ENCODE assay signal across 14 cellular contexts in genomic region chr5:179267071-179267670, GRCh38.
DNase-seq lines count a peak whose midpoint lies in the region; ATAC-seq, FAIRE-seq and TF ChIP-seq lines count a peak whose summit lies in the region.
"Had no signal": no experiment of that assay in that cellular context is flagged by ENCODE, and none has a peak within 500 bp of the region (broad histone marks: within the 10 kb centered on the region; RNA-seq: fewer than 3 reads in every experiment).

No MANE protein-coding gene starts in this region.

- FAIRE-seq in GM12892 (lab: Jason Lieb, UNC): no peak

- POLR2A ChIA-PET in BJ (lab: Charles Lee): interaction anchor here (0.6 to 0.9 kb wide), 2 partner anchors 9 to 10 kb away, joined by 3 read pairs; no protein-coding TSS in a partner anchor

- no peak for DNase-seq in BJ (ENCODE audit: low read depth)
- peak in 2 of 3 donors; percentile 34 to 35 for DNase-seq in Peyer's patch
- peak; percentile 15 for DNase-seq in left ventricle myocardium inferior
- peak; percentile 68 for DNase-seq in sigmoid colon
- DNase-seq in GM12892 (ENCODE audit: insufficient read length): no peak
- DNase-seq in NCI-H2107 (lab: John Stamatoyannopoulos, UW): no peak
- DNase-seq: amygdala; effector memory CD8-positive, alpha-beta T cell; heart right ventricle; NCI-H1930; retina; T-helper 17 cell had no signal

- H3K27ac ChIP-seq in Peyer's patch (no peak overlapping the region), left ventricle myocardium inferior (replicated peaks) (peak overlapping the region; percentile 38), sigmoid colon (peak overlapping the region in 3 of 4 donors; percentile 85 to 92 (median 87))

- TF ChIP-seq EP300 in sigmoid colon (IDR thresholded peaks at IDR 0.05): no peak

- no peak for ATAC-seq in HG03139 (IDR thresholded peaks at IDR 0.05; ENCODE audit: unreplicated experiment)
- ATAC-seq in GM21737 (IDR thresholded peaks at IDR 0.05; ENCODE audit: unreplicated experiment): no peak
- ATAC-seq: effector memory CD8-positive, alpha-beta T cell; T-helper 17 cell had no signal

- intact Hi-C loops in left ventricle myocardium inferior (cut with micrococcal nuclease) (no loop called here), sigmoid colon (cut with DNase I) (loop anchor here (5.0 kb wide), 1 partner anchor 75 kb away; no protein-coding TSS in a partner anchor)

- H3K9me3 ChIP-seq in Peyer's patch (no peaks in the 10 kb centered on the region), left ventricle myocardium inferior (replicated peaks) (no peaks in the 10 kb centered on the region), sigmoid colon (no peaks in the 10 kb centered on the region)
- H3K9me3 ChIP-seq: heart right ventricle had no signal

- peaks cover 11% of the 10 kb centered on the region for H3K36me3 ChIP-seq in BJ (ENCODE audit: control insufficient read depth, insufficient read depth, low read length)
- H3K36me3 ChIP-seq in Peyer's patch: no peaks in the 10 kb centered on the region
- H3K36me3 ChIP-seq in left ventricle myocardium inferior: no peaks in the 10 kb centered on the region
- H3K36me3 ChIP-seq in sigmoid colon: no peaks in the 10 kb centered on the region

- CTCF ChIA-PET in BJ (lab: Yijun Ruan, JAX): interaction anchor here (0.9 to 7.2 kb wide), 8 partner anchors 9 to 228 kb away, joined by 3 to 34 read pairs (median 4); no protein-coding TSS in a partner anchor

- peak; percentile 24; the same call in 1 of the 2 replicates for TF ChIP-seq CTCF in BJ (IDR thresholded peaks at IDR 0.05; ENCODE audit: insufficient read depth, low read depth, low read length)
- TF ChIP-seq CTCF in Peyer's patch (IDR thresholded peaks at IDR 0.05): no peak
- no peak for TF ChIP-seq CTCF in left ventricle myocardium inferior (IDR thresholded peaks at IDR 0.05; ENCODE audit: borderline replicate concordance)
- TF ChIP-seq CTCF in sigmoid colon (IDR thresholded peaks at IDR 0.05): no peak

- TF ChIP-seq POLR2A in Peyer's patch (IDR thresholded peaks at IDR 0.05): no peak
- TF ChIP-seq POLR2A in sigmoid colon (IDR thresholded peaks at IDR 0.05): no peak
- TF ChIP-seq POLR2A in GM12892 (IDR thresholded peaks at IDR 0.05; ENCODE audit: low read depth, low read length): no peak

- WGBS in sigmoid colon, 2 donors: 65 to 78% methylated on average over 17 of the region's 17 CpGs

- no peak overlapping the region for H3K4me3 ChIP-seq in BJ (ENCODE audit: low read depth, low read length)
- no peak overlapping the region for H3K4me3 ChIP-seq in Peyer's patch
- no peak overlapping the region for H3K4me3 ChIP-seq in left ventricle myocardium inferior
- H3K4me3 ChIP-seq in sigmoid colon: no peak overlapping the region
- H3K4me3 ChIP-seq: heart right ventricle had no signal

- H3K4me1 ChIP-seq in Peyer's patch (peaks cover 0 to 18% (median 0%) of the 10 kb centered on the region in 4 donors), left ventricle myocardium inferior (peaks cover 46% of the 10 kb centered on the region), sigmoid colon (peaks cover 0 to 63% (median 52%) of the 10 kb centered on the region in 4 donors)

- H3K27me3 ChIP-seq in BJ (ENCODE audit: control insufficient read depth, insufficient read depth, low read length) (no peaks in the 10 kb centered on the region), Peyer's patch (no peaks in the 10 kb centered on the region), left ventricle myocardium inferior (ENCODE audit: low read depth) (peaks cover 20% of the 10 kb centered on the region), sigmoid colon (no peaks in the 10 kb centered on the region)

Comparison
In these comparisons a context has a peak if more than half of its experiments do, and no peak if none do; other contexts are left out.
1. DNase-seq: peak in Peyer's patch (2 of 3), left ventricle myocardium inferior (single experiment) and sigmoid colon (single experiment); none in BJ (single experiment), GM12892 (single experiment) and NCI-H2107 (single experiment).
2. H3K27ac ChIP-seq: peak in left ventricle myocardium inferior (single experiment) and sigmoid colon (3 of 4); none in Peyer's patch (0 of 4).